In the genomic region with DNA sequence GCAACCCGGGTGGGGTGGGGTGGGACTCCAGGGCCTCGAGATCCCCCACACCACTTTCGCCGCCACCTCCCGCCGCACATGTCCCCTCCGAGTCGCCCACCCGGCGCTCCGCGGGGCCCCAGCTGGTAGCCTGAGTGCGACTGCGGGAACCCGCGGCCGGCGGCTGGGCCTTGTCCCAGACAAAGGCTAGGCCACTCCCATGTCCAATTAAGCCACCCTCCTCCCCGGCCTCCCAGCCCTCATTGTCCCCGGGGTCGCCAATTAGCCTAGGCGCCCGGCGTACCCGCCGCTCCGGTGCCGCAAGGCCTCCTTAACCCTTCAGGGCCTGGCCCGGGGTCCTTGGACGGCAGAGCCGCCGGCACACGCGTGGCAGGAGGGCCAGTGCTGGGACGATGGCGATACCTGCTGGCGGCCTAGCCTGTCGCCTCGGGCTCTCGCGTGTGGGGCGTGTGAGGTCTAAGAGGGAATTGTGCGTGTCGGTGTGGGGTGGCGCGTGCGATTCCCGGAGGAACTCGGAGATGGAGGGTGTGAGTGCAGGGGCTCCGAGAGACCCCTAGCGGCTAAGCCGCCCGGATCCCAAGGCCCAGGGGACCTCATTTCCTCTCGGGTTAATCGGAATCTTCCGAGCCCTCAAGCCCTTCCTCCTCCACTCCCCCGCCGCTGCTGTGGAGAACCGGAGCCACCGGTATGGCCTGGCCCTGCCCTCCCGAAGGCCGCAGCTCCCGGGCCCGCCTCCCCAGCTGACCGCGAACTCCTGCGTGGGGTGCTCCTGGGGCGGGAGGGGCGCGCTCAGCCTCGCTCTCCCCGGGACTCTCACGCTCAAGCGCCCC, we compare ENCODE assay signal across 8 cellular contexts. TPM values are rescaled to one million over a fixed set of nuclear protein-coding genes. Genes with fewer than 3 reads are reported as not detected.
DNase-seq lines count a peak whose midpoint lies in the region; ATAC-seq and TF ChIP-seq lines count a peak whose summit lies in the region.

No MANE protein-coding gene starts in this region.

- H3K4me3 ChIP-seq in BLaER1 treated with 17β-estradiol and CSF1 and Interleukin-3, amounts not matched to agents 10 nM and 100 nM, result peak overlapping the region; percentile 60 to 72 (median 67)
- peak overlapping the region; percentile 84 for H3K4me3 ChIP-seq in PC-3 (ENCODE audit: low read length)
- peak overlapping the region; percentile 59 to 65 for H3K4me3 ChIP-seq in left lung

- BruUV-seq in PC-3 (replicated peaks; lab: Mats Ljungman, UMichigan), result TSS peak; percentile 69

- peaks cover 69 to 89% (median 77%) of the 10 kb centered on the region in 11 experiments for H3K27me3 ChIP-seq in BLaER1 treated with 17β-estradiol and CSF1 and Interleukin-3, amounts not matched to agents 10 nM and 100 nM
- H3K27me3 ChIP-seq in PC-3 (ENCODE audit: low read length), result no peaks in the 10 kb centered on the region
- peaks cover 14 to 83% of the 10 kb centered on the region in 2 donors for H3K27me3 ChIP-seq in left lung

- H4K20me1 ChIP-seq in BLaER1 treated with 17β-estradiol and CSF1 and Interleukin-3, amounts not matched to agents 10 nM and 100 nM, result peaks cover 0 to 46% (median 31%) of the 10 kb centered on the region in 11 experiments; a peak in 16 of 22 replicates
- no peaks in the 10 kb centered on the region for H4K20me1 ChIP-seq in PC-3 (ENCODE audit: low read length)

- H3K27ac ChIP-seq in BLaER1 treated with 17β-estradiol and CSF1 and Interleukin-3, amounts not matched to agents 10 nM and 100 nM, result peak overlapping the region in 6 of 11 experiments; percentile 20 to 58 (median 40); a peak in 8 of 22 replicates
- peak overlapping the region; percentile 81 for H3K27ac ChIP-seq in PC-3 (ENCODE audit: low read length)
- peak overlapping the region; percentile 74 for H3K27ac ChIP-seq in caudate nucleus (ENCODE audit: low read depth, low read length)
- H3K27ac ChIP-seq in left lung, result peak overlapping the region; percentile 87 to 95

- intact Hi-C loops in PC-3 (cut with micrococcal nuclease), result loop anchor here (1.0 to 10.0 kb wide), 4 partner anchors 273 to 691 kb away; no protein-coding TSS in a partner anchor
- intact Hi-C loops in left lung (cut with DNase I), result loop anchor here in 1 of 2 donors (10.0 kb wide), 1 partner anchor 423 kb away; no protein-coding TSS in a partner anchor

- H3K9ac ChIP-seq in BLaER1 treated with 17β-estradiol and CSF1 and Interleukin-3, amounts not matched to agents 10 nM and 100 nM, result peak overlapping the region; percentile 49 to 78 (median 72); a peak in 20 of 22 replicates
- H3K9ac ChIP-seq in PC-3 (ENCODE audit: low read length), result peak overlapping the region; percentile 82

- no peaks in the 10 kb centered on the region for H3K9me2 ChIP-seq in PC-3 (replicated peaks; ENCODE audit: low read length)

- TF ChIP-seq CTCF in PC-3 (conservative IDR thresholded peaks at IDR 0.05; ENCODE audit: low read depth, low read length), result peak; percentile 58; the same call in 1 of the 2 replicates
- TF ChIP-seq CTCF in left lung (IDR thresholded peaks at IDR 0.05), result no peak

- peaks cover 34% of the 10 kb centered on the region for H3K4me1 Mint-ChIP-seq in stimulated activated naive CD8-positive, alpha-beta T cell treated with anti-CD3 and anti-CD28 coated beads, Interleukin-15, amount 100 ng/mL, for 72 hours

- CTCF ChIA-PET in PC-3 (lab: Charles Lee), result interaction anchor here (0.6 to 2.9 kb wide), 8 partner anchors 157 to 440 kb away, joined by 3 to 47 read pairs (median 12); no protein-coding TSS in a partner anchor

- peaks cover 0 to 5% (median 0%) of the 10 kb centered on the region in 11 experiments; a peak in 2 of 22 replicates for H3K9me3 ChIP-seq in BLaER1 treated with 17β-estradiol and CSF1 and Interleukin-3, amounts not matched to agents 10 nM and 100 nM (replicated peaks in 1 of 11)
- H3K9me3 ChIP-seq in PC-3 (ENCODE audit: low read length) (no peaks in the 10 kb centered on the region), left lung (no peaks in the 10 kb centered on the region)

- no peaks in the 10 kb centered on the region for H3F3A ChIP-seq in PC-3 (ENCODE audit: low read length, unreplicated experiment)

- no peaks in the 10 kb centered on the region for H3K9me3 Mint-ChIP-seq in stimulated activated naive CD8-positive, alpha-beta T cell treated with anti-CD3 and anti-CD28 coated beads, Interleukin-15, amount 100 ng/mL, for 72 hours

- peak overlapping the region in 1 of 2 donors; percentile 25 for H3K27ac Mint-ChIP-seq in stimulated activated naive CD8-positive, alpha-beta T cell treated with anti-CD3 and anti-CD28 coated beads, Interleukin-15, amount 100 ng/mL, for 72 hours

- peak overlapping the region; percentile 83 to 86 for H3K4me3 Mint-ChIP-seq in stimulated activated naive CD8-positive, alpha-beta T cell treated with anti-CD3 and anti-CD28 coated beads, Interleukin-15, amount 100 ng/mL, for 72 hours

- peaks cover 9% of the 10 kb centered on the region for H3K79me2 ChIP-seq in PC-3 (ENCODE audit: low read length)

- ATAC-seq in GM19467 (IDR thresholded peaks at IDR 0.05; ENCODE audit: unreplicated experiment) (peak; percentile 5), PC-3 (peak; percentile 50), left lung (peak; percentile 68), GM19023 (IDR thresholded peaks at IDR 0.05; ENCODE audit: unreplicated experiment) (no peak), HG03139 (IDR thresholded peaks at IDR 0.05; ENCODE audit: unreplicated experiment) (no peak)
- ATAC-seq in stimulated activated naive CD8-positive, alpha-beta T cell treated with anti-CD3 and anti-CD28 coated beads, Interleukin-15, amount 100 ng/mL, for 72 hours, result peak; percentile 23

- peak; percentile 86 for DNase-seq in PC-3
- DNase-seq in caudate nucleus (lab: John Stamatoyannopoulos, UW), result peak in 3 of 61 donors; percentile 25 to 59 (median 38)
- peak; percentile 73 to 86 for DNase-seq in left lung
- DNase-seq in stimulated activated naive CD8-positive, alpha-beta T cell treated with anti-CD3 and anti-CD28 coated beads, Interleukin-15, amount 100 ng/mL, for 72 hours, result peak in 1 of 2 donors; percentile 64

- peaks cover 85% of the 10 kb centered on the region for H3K27me3 Mint-ChIP-seq in stimulated activated naive CD8-positive, alpha-beta T cell treated with anti-CD3 and anti-CD28 coated beads, Interleukin-15, amount 100 ng/mL, for 72 hours

- H2AFZ ChIP-seq in PC-3 (ENCODE audit: low read length), result peak overlapping the region; percentile 97

- no peaks in the 10 kb centered on the region for H3K36me3 ChIP-seq in BLaER1 treated with 17β-estradiol and CSF1 and Interleukin-3, amounts not matched to agents 10 nM and 100 nM
- H3K36me3 ChIP-seq in PC-3 (ENCODE audit: low read depth, low read length), result no peaks in the 10 kb centered on the region
- peaks cover 0 to under 1% of the 10 kb centered on the region in 2 donors for H3K36me3 ChIP-seq in left lung

- POLR2A ChIA-PET in PC-3 (lab: Charles Lee; ENCODE audit: unreplicated experiment), result interaction anchor here (0.5 kb wide), 1 partner anchor 52 kb away, joined by 6 read pairs; no protein-coding TSS in a partner anchor

- H3K4me2 ChIP-seq in BLaER1 treated with 17β-estradiol and CSF1 and Interleukin-3, amounts not matched to agents 10 nM and 100 nM, result peak overlapping the region; percentile 86 to 99 (median 96)
- H3K4me2 ChIP-seq in PC-3 (ENCODE audit: low read length), result peak overlapping the region; percentile 96

- H3K4me1 ChIP-seq in BLaER1 treated with 17β-estradiol and CSF1 and Interleukin-3, amounts not matched to agents 10 nM and 100 nM, result peaks cover 10 to 44% (median 35%) of the 10 kb centered on the region in 10 experiments
- H3K4me1 ChIP-seq in PC-3 (ENCODE audit: insufficient read depth, low read length), result peaks cover 27% of the 10 kb centered on the region
- peaks cover 11 to 72% of the 10 kb centered on the region in 2 donors for H3K4me1 ChIP-seq in left lung

RNA-seq across cellular contexts. Expression of a gene that starts 11.7 kb away (rescaled TPM):
- total RNA-seq in PC-3 (2014; rRNA removed) (7.1 and 8.5 TPM in 2 replicates), left lung (100 to 1,000 TPM; 104 to 119 TPM)

RNA-seq across cellular contexts. Expression of a gene that starts 40.9 kb away (rescaled TPM):
- total RNA-seq in PC-3 (2014; rRNA removed) (not detected in 2 replicates), left lung (10 to 100 TPM; 21.2 to 29.3 TPM)

Comparison
In these comparisons a context has a peak if more than half of its experiments do, and no peak if none do; other contexts are left out.
1. H3K27ac ChIP-seq: peak in every context shown above with its lines; median percentile 91 in left lung; 81 in PC-3; 74 in caudate nucleus; 40 in BLaER1 treated with 17β-estradiol and CSF1 and Interleukin-3, amounts not matched to agents 10 nM and 100 nM.
2. ATAC-seq: peak in GM19467 (single experiment), PC-3 (single experiment), left lung (single experiment) and stimulated activated naive CD8-positive, alpha-beta T cell treated with anti-CD3 and anti-CD28 coated beads, Interleukin-15, amount 100 ng/mL, for 72 hours (single experiment); none in GM19023 (single experiment) and HG03139 (single experiment).
3. RNA of a gene that starts 11.7 kb away (total RNA-seq): 104 to 119 TPM in left lung; 7.1 to 8.5 TPM in PC-3; every median in the first group is over 10 times any median in the second.
4. RNA of a gene that starts 40.9 kb away (total RNA-seq): 21.2 to 29.3 TPM in left lung; not detected in PC-3; every median in the first group is over 10 times any median in the second.
5. Peak in every context shown above with its lines, with median percentiles within 50 percentile points of each other: H3K4me3 ChIP-seq.